Comparison of ENCODE assay signal across 18 cellular contexts in genomic region chr16:84955427-84955826, GRCh38.
"Had no signal": no experiment of that assay in that cellular context is flagged by ENCODE, and none has a peak within 500 bp of the region (broad histone marks: within the 10 kb centered on the region; RNA-seq: fewer than 3 reads in every experiment).

No MANE protein-coding gene starts in this region.

- H3K27ac ChIP-seq: adrenal gland, gastrocnemius medialis, left lung, thoracic aorta, upper lobe of right lung, WERI-Rb-1 had no signal

- H3K27ac Mint-ChIP-seq: activated naive CD4-positive, alpha-beta T cell treated with anti-CD3 and anti-CD28 coated beads, Interleukin-2, amount 50 U/mL, for 72 hours; dendritic cell treated with granulocyte-macrophage colony-stimulating factor and Interleukin-4, amounts not matched to agents 40 ng/mL and 50 ng/mL, for 4 days; nephron progenitor cell; progenitor cell of endocrine pancreas had no signal

- ATAC-seq: activated naive CD4-positive, alpha-beta T cell treated with anti-CD3 and anti-CD28 coated beads, Interleukin-2, amount 50 U/mL, for 72 hours; esophagus mucosa; gastrocnemius medialis; left lung; upper lobe of right lung had no signal

- H3K36me3 ChIP-seq: adrenal gland, gastrocnemius medialis, left lung, thoracic aorta, upper lobe of right lung, WERI-Rb-1 had no signal

- H3K4me3 Mint-ChIP-seq: dendritic cell treated with granulocyte-macrophage colony-stimulating factor and Interleukin-4, amounts not matched to agents 40 ng/mL and 50 ng/mL, for 4 days; nephron progenitor cell had no signal

- H3K4me3 ChIP-seq: adrenal gland, gastrocnemius medialis, left lung, thoracic aorta, upper lobe of right lung had no signal

- H3K9me3 ChIP-seq: adrenal gland, gastrocnemius medialis, left lung, thoracic aorta, upper lobe of right lung had no signal

- DNase-seq: activated CD4-positive, alpha-beta T cell treated with anti-CD3 and anti-CD28 coated beads for 1 hour; activated gamma-delta T cell treated with Interleukin-2 at 50 U/mL for 16 hours; adrenal gland; effector CD8-positive, alpha-beta T cell; gastrocnemius medialis; head of caudate nucleus; nephron progenitor cell; occipital lobe; stimulated activated CD4-positive, alpha-beta T cell treated with anti-CD3 and anti-CD28 coated beads, Interleukin-4, amount 100 ng/mL, for 1 hour; T-helper 2 cell; upper lobe of right lung; WERI-Rb-1 had no signal

- H3K27me3 ChIP-seq: adrenal gland, gastrocnemius medialis, left lung, upper lobe of right lung had no signal

- H3K36me3 Mint-ChIP-seq: activated naive CD4-positive, alpha-beta T cell treated with anti-CD3 and anti-CD28 coated beads, Interleukin-2, amount 50 U/mL, for 72 hours had no signal

- H3K9me3 Mint-ChIP-seq: activated naive CD4-positive, alpha-beta T cell treated with anti-CD3 and anti-CD28 coated beads, Interleukin-2, amount 50 U/mL, for 72 hours; dendritic cell treated with granulocyte-macrophage colony-stimulating factor and Interleukin-4, amounts not matched to agents 40 ng/mL and 50 ng/mL, for 4 days; nephron progenitor cell had no signal
